ENCODE assay signal across 16 cellular contexts in genomic region chr12:115774148-115774905, GRCh38.
A peak's percentile ranks its signal among the peaks of the same experiment; 100 is the strongest.
DNase-seq lines count a peak whose midpoint lies in the region; ATAC-seq lines count a peak whose summit lies in the region.
"Had no signal": no experiment of that assay in that cellular context is flagged by ENCODE, and none has a peak within 500 bp of the region (broad histone marks: within the 10 kb centered on the region; RNA-seq: fewer than 3 reads in every experiment).

No MANE protein-coding gene starts in this region.

- no peaks in the 10 kb centered on the region for H3K27me3 Mint-ChIP-seq in activated CD8-positive, alpha-beta memory T cell treated with anti-CD3 and anti-CD28 coated beads, Interleukin-2, amount 10 ng/mL, durations not matched to agents 7 days and 5 days
- H3K27me3 Mint-ChIP-seq: T-helper 17 cell had no signal

- H3K9me3 Mint-ChIP-seq in activated CD8-positive, alpha-beta memory T cell treated with anti-CD3 and anti-CD28 coated beads, Interleukin-2, amount 10 ng/mL, durations not matched to agents 7 days and 5 days (ENCODE audit: low read depth): no peaks in the 10 kb centered on the region

- H3K4me3 ChIP-seq in BLaER1 treated with 17β-estradiol and CSF1 and Interleukin-3, amounts not matched to agents 10 nM and 100 nM: no peak overlapping the region
- H3K4me3 ChIP-seq: GM23338 had no signal

- H3K27ac Mint-ChIP-seq in activated CD8-positive, alpha-beta memory T cell treated with anti-CD3 and anti-CD28 coated beads, Interleukin-2, amount 10 ng/mL, durations not matched to agents 7 days and 5 days: no peak overlapping the region
- H3K27ac Mint-ChIP-seq: GM23338, T-helper 17 cell had no signal

- H3K4me3 Mint-ChIP-seq in activated CD8-positive, alpha-beta memory T cell treated with anti-CD3 and anti-CD28 coated beads, Interleukin-2, amount 10 ng/mL, durations not matched to agents 7 days and 5 days: no peak overlapping the region
- H3K4me3 Mint-ChIP-seq: GM23338, T-helper 17 cell had no signal

- H3K9me3 ChIP-seq in BLaER1 treated with 17β-estradiol and CSF1 and Interleukin-3, amounts not matched to agents 10 nM and 100 nM (replicated peaks in 1 of 11): 0 out of 22 replicates have a peak, but pooled peaks cover 0 to 5% (median 0%) of the 10 kb centered on the region in 11 experiments

- DNase-seq in G401 (ENCODE audit: low spot score) (peak; percentile 21), SK-N-DZ (ENCODE audit: low spot score) (peak; percentile 57), left colon (no peak), HUDEP-2 (lab: John Stamatoyannopoulos, UW; ENCODE audit: unreplicated experiment in 76 of 76) (no peak)
- no peak for DNase-seq in activated CD8-positive, alpha-beta memory T cell treated with anti-CD3 and anti-CD28 coated beads, Interleukin-2, amount 10 ng/mL, durations not matched to agents 7 days and 5 days
- DNase-seq: DND-41, MM.1S, NCI-H1930, NCI-H2171 treated with DMSO at 0.1 percent for 48 hours, Right ventricle myocardium superior, T-helper 17 cell had no signal

- CTCF ChIA-PET in activated CD8-positive, alpha-beta memory T cell treated with anti-CD3 and anti-CD28 coated beads, Interleukin-2, amount 10 ng/mL, durations not matched to agents 7 days and 5 days (lab: Charles Lee): no interaction called here

- ATAC-seq in left colon (peak; percentile 86), HG02610 (IDR thresholded peaks at IDR 0.05; ENCODE audit: unreplicated experiment) (no peak)
- ATAC-seq in activated CD8-positive, alpha-beta memory T cell treated with anti-CD3 and anti-CD28 coated beads, Interleukin-2, amount 10 ng/mL, durations not matched to agents 7 days and 5 days: no peak
- ATAC-seq: GM23338, T-helper 17 cell had no signal

- H3K36me3 Mint-ChIP-seq in activated CD8-positive, alpha-beta memory T cell treated with anti-CD3 and anti-CD28 coated beads, Interleukin-2, amount 10 ng/mL, durations not matched to agents 7 days and 5 days: no peaks in the 10 kb centered on the region

- H3K36me3 ChIP-seq in BLaER1 treated with 17β-estradiol and CSF1 and Interleukin-3, amounts not matched to agents 10 nM and 100 nM: no peaks in the 10 kb centered on the region

- H3K27ac ChIP-seq in BLaER1 treated with 17β-estradiol and CSF1 and Interleukin-3, amounts not matched to agents 10 nM and 100 nM: no peak overlapping the region
- H3K27ac ChIP-seq: HL-60, KMS-11 had no signal

- intact Hi-C loops in left colon (cut with DNase I, micrococcal nuclease): no loop called here

- in situ Hi-C loops in G401 (cut with HindIII; ENCODE audit: low sequenced_read_pairs): no loop called here

- H3K4me2 ChIP-seq in BLaER1 treated with 17β-estradiol and CSF1 and Interleukin-3, amounts not matched to agents 10 nM and 100 nM: peak overlapping the region in 9 of 11 experiments; percentile 4 to 74 (median 45); a peak in 13 of 22 replicates
- H3K4me2 ChIP-seq: GM23338, KMS-11 had no signal

- H3K9ac ChIP-seq in BLaER1 treated with 17β-estradiol and CSF1 and Interleukin-3, amounts not matched to agents 10 nM and 100 nM: no peak overlapping the region
- H3K9ac ChIP-seq: KMS-11 had no signal

- no peaks in the 10 kb centered on the region for H3K4me1 Mint-ChIP-seq in activated CD8-positive, alpha-beta memory T cell treated with anti-CD3 and anti-CD28 coated beads, Interleukin-2, amount 10 ng/mL, durations not matched to agents 7 days and 5 days
- H3K4me1 Mint-ChIP-seq: GM23338, T-helper 17 cell had no signal

- H3K4me1 ChIP-seq in BLaER1 treated with 17β-estradiol and CSF1 and Interleukin-3, amounts not matched to agents 10 nM and 100 nM: peaks cover 0 to 16% (median 11%) of the 10 kb centered on the region in 10 experiments; a peak in 13 of 20 replicates

- no peaks in the 10 kb centered on the region for H4K20me1 ChIP-seq in BLaER1 treated with 17β-estradiol and CSF1 and Interleukin-3, amounts not matched to agents 10 nM and 100 nM

- H3K27me3 ChIP-seq in BLaER1 treated with 17β-estradiol and CSF1 and Interleukin-3, amounts not matched to agents 10 nM and 100 nM: no peaks in the 10 kb centered on the region

Comparison
In these comparisons a context has a peak if more than half of its experiments do, and no peak if none do; other contexts are left out.
1. DNase-seq: peak in G401 (single experiment) and SK-N-DZ (single experiment); none in left colon (0 of 2), HUDEP-2 (0 of 76) and activated CD8-positive, alpha-beta memory T cell treated with anti-CD3 and anti-CD28 coated beads, Interleukin-2, amount 10 ng/mL, durations not matched to agents 7 days and 5 days (single experiment).